In the genomic region with DNA sequence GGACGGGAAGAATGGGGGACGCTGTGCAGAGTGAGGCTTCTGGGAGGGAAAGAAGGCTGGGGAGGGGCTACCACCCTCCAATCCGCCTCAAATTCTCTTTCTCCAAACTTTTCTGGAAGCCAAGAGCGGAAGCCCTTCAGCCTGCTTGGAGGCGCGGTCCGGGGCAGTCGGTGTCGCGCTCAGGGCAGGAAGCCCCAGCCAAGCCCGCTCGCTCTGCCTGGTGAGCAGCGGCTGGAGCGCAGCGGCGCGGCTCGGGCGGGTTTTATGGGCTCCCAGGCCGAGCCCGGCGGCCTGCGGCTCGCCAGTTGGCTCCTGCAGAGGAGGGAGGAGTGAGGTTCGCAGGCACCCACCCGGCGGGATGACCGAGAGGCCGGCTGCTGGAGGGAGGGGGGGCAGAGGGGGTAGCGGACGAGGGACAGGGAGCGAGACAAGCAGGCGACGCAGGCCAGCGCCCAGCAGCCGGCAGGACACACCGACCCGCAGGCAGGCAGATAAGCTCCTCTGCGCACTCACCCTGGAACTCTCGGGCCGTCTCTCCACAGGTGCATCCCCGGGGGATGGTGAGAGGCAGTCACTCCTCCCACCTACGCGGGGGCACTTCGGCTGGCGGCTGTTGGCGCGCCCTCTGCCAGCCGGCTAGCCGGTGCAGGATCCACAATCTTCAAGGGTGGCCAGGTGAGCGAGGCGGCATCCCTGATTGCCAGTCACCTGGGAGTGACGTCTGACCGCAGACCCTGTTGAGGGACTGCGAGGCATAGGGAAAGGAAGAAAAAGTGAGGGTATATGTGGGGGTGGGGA, we compare ENCODE assay signal across 1 cellular context.
TF ChIP-seq lines count a peak whose summit lies in the region.

A gene with protein sequence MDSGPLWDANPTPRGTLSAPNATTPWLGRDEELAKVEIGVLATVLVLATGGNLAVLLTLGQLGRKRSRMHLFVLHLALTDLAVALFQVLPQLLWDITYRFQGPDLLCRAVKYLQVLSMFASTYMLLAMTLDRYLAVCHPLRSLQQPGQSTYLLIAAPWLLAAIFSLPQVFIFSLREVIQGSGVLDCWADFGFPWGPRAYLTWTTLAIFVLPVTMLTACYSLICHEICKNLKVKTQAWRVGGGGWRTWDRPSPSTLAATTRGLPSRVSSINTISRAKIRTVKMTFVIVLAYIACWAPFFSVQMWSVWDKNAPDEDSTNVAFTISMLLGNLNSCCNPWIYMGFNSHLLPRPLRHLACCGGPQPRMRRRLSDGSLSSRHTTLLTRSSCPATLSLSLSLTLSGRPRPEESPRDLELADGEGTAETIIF (minus strand): TSS at position 238 of the 798 bp plus-strand sequence. CDS start 498 bp downstream, outside the sequence.

TF ChIP-seq in WTC11, 78 proteins besides CTCF, POLR2A, EP300 and RAD21 (continued from another document):
- TF ChIP-seq, protein P1, sequence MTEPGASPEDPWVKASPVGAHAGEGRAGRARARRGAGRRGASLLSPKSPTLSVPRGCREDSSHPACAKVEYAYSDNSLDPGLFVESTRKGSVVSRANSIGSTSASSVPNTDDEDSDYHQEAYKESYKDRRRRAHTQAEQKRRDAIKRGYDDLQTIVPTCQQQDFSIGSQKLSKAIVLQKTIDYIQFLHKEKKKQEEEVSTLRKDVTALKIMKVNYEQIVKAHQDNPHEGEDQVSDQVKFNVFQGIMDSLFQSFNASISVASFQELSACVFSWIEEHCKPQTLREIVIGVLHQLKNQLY (CRISPR knock-in tag; IDR thresholded peaks at IDR 0.05): no peak
- TF ChIP-seq FOXP1 (CRISPR knock-in tag; IDR thresholded peaks at IDR 0.05; ENCODE audit: borderline replicate concordance) (peak; percentile 75), NR3C1 (CRISPR knock-in tag; conservative IDR thresholded peaks at IDR 0.05; ENCODE audit: low read depth) (no peak), CREM (CRISPR knock-in tag; IDR thresholded peaks at IDR 0.05) (no peak), NFE2L1 (CRISPR knock-in tag; IDR thresholded peaks at IDR 0.05) (0 out of 2 replicates have a peak, but pooled peaks have one; percentile 28)
- TF ChIP-seq, protein P2, sequence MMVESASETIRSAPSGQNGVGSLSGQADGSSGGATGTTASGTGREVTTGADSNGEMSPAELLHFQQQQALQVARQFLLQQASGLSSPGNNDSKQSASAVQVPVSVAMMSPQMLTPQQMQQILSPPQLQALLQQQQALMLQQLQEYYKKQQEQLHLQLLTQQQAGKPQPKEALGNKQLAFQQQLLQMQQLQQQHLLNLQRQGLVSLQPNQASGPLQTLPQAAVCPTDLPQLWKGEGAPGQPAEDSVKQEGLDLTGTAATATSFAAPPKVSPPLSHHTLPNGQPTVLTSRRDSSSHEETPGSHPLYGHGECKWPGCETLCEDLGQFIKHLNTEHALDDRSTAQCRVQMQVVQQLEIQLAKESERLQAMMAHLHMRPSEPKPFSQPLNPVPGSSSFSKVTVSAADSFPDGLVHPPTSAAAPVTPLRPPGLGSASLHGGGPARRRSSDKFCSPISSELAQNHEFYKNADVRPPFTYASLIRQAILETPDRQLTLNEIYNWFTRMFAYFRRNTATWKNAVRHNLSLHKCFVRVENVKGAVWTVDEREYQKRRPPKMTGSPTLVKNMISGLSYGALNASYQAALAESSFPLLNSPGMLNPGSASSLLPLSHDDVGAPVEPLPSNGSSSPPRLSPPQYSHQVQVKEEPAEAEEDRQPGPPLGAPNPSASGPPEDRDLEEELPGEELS (CRISPR knock-in tag; IDR thresholded peaks at IDR 0.05): 0 out of 2 replicates have a peak, but pooled peaks have one; percentile 31
- TF ChIP-seq, protein P3, sequence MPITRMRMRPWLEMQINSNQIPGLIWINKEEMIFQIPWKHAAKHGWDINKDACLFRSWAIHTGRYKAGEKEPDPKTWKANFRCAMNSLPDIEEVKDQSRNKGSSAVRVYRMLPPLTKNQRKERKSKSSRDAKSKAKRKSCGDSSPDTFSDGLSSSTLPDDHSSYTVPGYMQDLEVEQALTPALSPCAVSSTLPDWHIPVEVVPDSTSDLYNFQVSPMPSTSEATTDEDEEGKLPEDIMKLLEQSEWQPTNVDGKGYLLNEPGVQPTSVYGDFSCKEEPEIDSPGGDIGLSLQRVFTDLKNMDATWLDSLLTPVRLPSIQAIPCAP (CRISPR knock-in tag; IDR thresholded peaks at IDR 0.05): no peak
- TF ChIP-seq, protein P4, sequence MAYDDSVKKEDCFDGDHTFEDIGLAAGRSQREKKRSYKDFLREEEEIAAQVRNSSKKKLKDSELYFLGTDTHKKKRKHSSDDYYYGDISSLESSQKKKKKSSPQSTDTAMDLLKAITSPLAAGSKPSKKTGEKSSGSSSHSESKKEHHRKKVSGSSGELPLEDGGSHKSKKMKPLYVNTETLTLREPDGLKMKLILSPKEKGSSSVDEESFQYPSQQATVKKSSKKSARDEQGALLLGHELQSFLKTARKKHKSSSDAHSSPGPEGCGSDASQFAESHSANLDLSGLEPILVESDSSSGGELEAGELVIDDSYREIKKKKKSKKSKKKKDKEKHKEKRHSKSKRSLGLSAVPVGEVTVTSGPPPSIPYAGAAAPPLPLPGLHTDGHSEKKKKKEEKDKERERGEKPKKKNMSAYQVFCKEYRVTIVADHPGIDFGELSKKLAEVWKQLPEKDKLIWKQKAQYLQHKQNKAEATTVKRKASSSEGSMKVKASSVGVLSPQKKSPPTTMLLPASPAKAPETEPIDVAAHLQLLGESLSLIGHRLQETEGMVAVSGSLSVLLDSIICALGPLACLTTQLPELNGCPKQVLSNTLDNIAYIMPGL (CRISPR knock-in tag; IDR thresholded peaks at IDR 0.05): 0 out of 2 replicates have a peak, but pooled peaks have one; percentile 16
TF ChIP-seq in WTC11: peak in this region for 14.
